Comparison of ENCODE assay signal across 19 cellular contexts in genomic region chr10:75679546-75679945, GRCh38.
A peak's percentile ranks its signal among the peaks of the same experiment; 100 is the strongest.
DNase-seq lines count a peak whose midpoint lies in the region; ATAC-seq and TF ChIP-seq lines count a peak whose summit lies in the region.
"Had no signal": no experiment of that assay in that cellular context is flagged by ENCODE, and none has a peak within 500 bp of the region (broad histone marks: within the 10 kb centered on the region; RNA-seq: fewer than 3 reads in every experiment).

No MANE protein-coding gene starts in this region.

- WGBS in prostate gland = 96% methylated on average over 2 of the region's 2 CpGs

- TF ChIP-seq CTCF in PC-3 (conservative IDR thresholded peaks at IDR 0.05; ENCODE audit: low read depth, low read length) (no peak), prostate gland (IDR thresholded peaks at IDR 0.05) (no peak)

- POLR2A ChIA-PET in PC-3 (lab: Charles Lee; ENCODE audit: unreplicated experiment) = no interaction called here

- ATAC-seq in PC-3 (no peak), HG02970 (IDR thresholded peaks at IDR 0.05; ENCODE audit: low FRiP score, unreplicated experiment) (no peak)
- ATAC-seq: Panc1 had no signal

- no peaks in the 10 kb centered on the region for H4K20me1 ChIP-seq in PC-3 (ENCODE audit: low read length)

- peak; percentile 54 for DNase-seq in AG20443 (ENCODE audit: low spot score)
- peak; percentile 37 for DNase-seq in PC-3
- DNase-seq in fibroblast of gingiva (ENCODE audit: low read depth) = peak; percentile 8
- DNase-seq in NCI-H2227 treated with DMSO at 0.1 percent for 48 hours (lab: John Stamatoyannopoulos, UW) = no peak
- DNase-seq in stimulated activated CD4-positive, alpha-beta T cell treated with anti-CD3 and anti-CD28 coated beads, Interleukin-4, amount 100 ng/mL, for 4 hours = no peak
- no peak for DNase-seq in prostate gland (ENCODE audit: low spot score)
- DNase-seq: DMS153, DND-41, GOT3, NCI-H1048, NCI-H1417, NCI-H1694, NCI-H2029 treated with DMSO at 0.1 percent for 48 hours, NCI-H526 treated with DMSO at 0.1 percent for 48 hours, SHP77 treated with DMSO at 0.1 percent for 48 hours had no signal

- TF ChIP-seq POLR2A in prostate gland (IDR thresholded peaks at IDR 0.05) = no peak

- intact Hi-C loops in PC-3 (cut with micrococcal nuclease) = no loop called here
- intact Hi-C loops in prostate gland (cut with DNase I) = no loop called here

- no peaks in the 10 kb centered on the region for H3K79me2 ChIP-seq in PC-3 (ENCODE audit: low read length)

- H3K9me2 ChIP-seq in PC-3 (replicated peaks; ENCODE audit: low read length) = no peaks in the 10 kb centered on the region

- H3K4me1 ChIP-seq in PC-3 (ENCODE audit: insufficient read depth, low read length) = no peaks in the 10 kb centered on the region
- peaks cover 6% of the 10 kb centered on the region for H3K4me1 ChIP-seq in prostate gland (replicated peaks)

- no peaks in the 10 kb centered on the region for H3K9me3 ChIP-seq in PC-3 (ENCODE audit: low read length)
- H3K9me3 ChIP-seq in prostate gland = no peaks in the 10 kb centered on the region

- H3K27me3 ChIP-seq in PC-3 (ENCODE audit: low read length) (peaks cover 37% of the 10 kb centered on the region), prostate gland (replicated peaks; ENCODE audit: insufficient read depth) (no peaks in the 10 kb centered on the region)

- H3K36me3 ChIP-seq in PC-3 (ENCODE audit: low read depth, low read length) (no peaks in the 10 kb centered on the region), prostate gland (no peaks in the 10 kb centered on the region)

- no peak overlapping the region for H2AFZ ChIP-seq in PC-3 (ENCODE audit: low read length)

- no peaks in the 10 kb centered on the region for H3F3A ChIP-seq in PC-3 (ENCODE audit: low read length, unreplicated experiment)

- no peak overlapping the region for H3K27ac ChIP-seq in PC-3 (ENCODE audit: low read length)
- H3K27ac ChIP-seq in prostate gland = no peak overlapping the region
- H3K27ac ChIP-seq: HL-60, KMS-11 had no signal

- BruUV-seq in PC-3 (replicated peaks; lab: Mats Ljungman, UMichigan) = no TSS peak

- H3K9ac ChIP-seq in PC-3 (ENCODE audit: low read length) = no peak overlapping the region
- H3K9ac ChIP-seq: KMS-11 had no signal

- H3K4me2 ChIP-seq in PC-3 (ENCODE audit: low read length) = no peak overlapping the region
- H3K4me2 ChIP-seq: KMS-11 had no signal

- CTCF ChIA-PET in PC-3 (lab: Charles Lee) = no interaction called here

- H3K4me3 ChIP-seq in PC-3 (ENCODE audit: low read length) (no peak overlapping the region), prostate gland (no peak overlapping the region)

Comparison
In these comparisons a context has a peak if more than half of its experiments do, and no peak if none do; other contexts are left out.
1. DNase-seq: peak in AG20443 (single experiment), PC-3 (single experiment) and fibroblast of gingiva (single experiment); none in NCI-H2227 treated with DMSO at 0.1 percent for 48 hours (single experiment), stimulated activated CD4-positive, alpha-beta T cell treated with anti-CD3 and anti-CD28 coated beads, Interleukin-4, amount 100 ng/mL, for 4 hours (0 of 2) and prostate gland (single experiment).